Comparison of ENCODE assay signal across 9 cellular contexts in genomic region chr13:99214232-99214631, GRCh38. TPM values are rescaled to one million over a fixed set of nuclear protein-coding genes. Genes with fewer than 3 reads are reported as not detected.
DNase-seq lines count a peak whose midpoint lies in the region; ATAC-seq lines count a peak whose summit lies in the region.
"Had no signal": no experiment of that assay in that cellular context is flagged by ENCODE, and none has a peak within 500 bp of the region (broad histone marks: within the 10 kb centered on the region; RNA-seq: fewer than 3 reads in every experiment).

No MANE protein-coding gene starts in this region.

- no peaks in the 10 kb centered on the region for H3K9me3 Mint-ChIP-seq in activated CD8-positive, alpha-beta T cell treated with anti-CD3 and anti-CD28 coated beads, Interleukin-2, amount 10 ng/mL, durations not matched to agents 7 days and 5 days (ENCODE audit: insufficient read depth)

- H2AFZ ChIP-seq in trophoblast cell (ENCODE audit: insufficient read depth, low read length, poor library complexity) = no peak overlapping the region

- peak overlapping the region; percentile 93 for H3K27ac Mint-ChIP-seq in activated CD8-positive, alpha-beta T cell treated with anti-CD3 and anti-CD28 coated beads, Interleukin-2, amount 10 ng/mL, durations not matched to agents 7 days and 5 days

- ATAC-seq in GM18511 (IDR thresholded peaks at IDR 0.05; ENCODE audit: unreplicated experiment) (peak; percentile 89), HG02763 (IDR thresholded peaks at IDR 0.05; ENCODE audit: unreplicated experiment) (peak; percentile 68)
- peak; percentile 20 for ATAC-seq in activated CD8-positive, alpha-beta T cell treated with anti-CD3 and anti-CD28 coated beads, Interleukin-2, amount 10 ng/mL, durations not matched to agents 7 days and 5 days

- H4K12ac ChIP-seq in trophoblast cell (ENCODE audit: low read depth, low read length) = no peak overlapping the region

- H3K4me3 Mint-ChIP-seq in activated CD8-positive, alpha-beta T cell treated with anti-CD3 and anti-CD28 coated beads, Interleukin-2, amount 10 ng/mL, durations not matched to agents 7 days and 5 days = peak overlapping the region; percentile 76

- peaks cover 0 to 3% of the 10 kb centered on the region in 2 experiments for H3K4me1 ChIP-seq in trophoblast cell (ENCODE audit: control insufficient read depth in 1 of 2, insufficient read depth in 2 of 2, low read length in 2 of 2)

- no peaks in the 10 kb centered on the region for H3K79me1 ChIP-seq in trophoblast cell (ENCODE audit: low read length)

- H3K36me3 Mint-ChIP-seq in activated CD8-positive, alpha-beta T cell treated with anti-CD3 and anti-CD28 coated beads, Interleukin-2, amount 10 ng/mL, durations not matched to agents 7 days and 5 days (ENCODE audit: low read depth) = peaks cover 36% of the 10 kb centered on the region

- H2BK12ac ChIP-seq in trophoblast cell (ENCODE audit: low read length) = no peak overlapping the region

- H2BK5ac ChIP-seq in trophoblast cell (ENCODE audit: low read depth, low read length, poor library complexity) = no peak overlapping the region

- POLR2A ChIA-PET in activated CD8-positive, alpha-beta T cell treated with anti-CD3 and anti-CD28 coated beads, Interleukin-2, amount 10 ng/mL, durations not matched to agents 7 days and 5 days (lab: Charles Lee) = interaction anchor here (0.8 to 6.7 kb wide), 5 partner anchors 8 to 167 kb away, joined by 3 to 66 read pairs (median 4); partner anchors contain the start of gene UBAC2

- H3K4me2 ChIP-seq in trophoblast cell (ENCODE audit: low read length) = no peak overlapping the region

- peak overlapping the region; percentile 51 for H3K18ac ChIP-seq in trophoblast cell (ENCODE audit: low read length)

- no peak overlapping the region for H3K27ac ChIP-seq in trophoblast cell (ENCODE audit: low read depth, low read length)

- no peaks in the 10 kb centered on the region for H3K36me3 ChIP-seq in trophoblast cell (ENCODE audit: control insufficient read depth in 1 of 2, insufficient read depth in 2 of 2, low read length in 2 of 2)

- no peak overlapping the region for H2BK120ac ChIP-seq in trophoblast cell (ENCODE audit: insufficient read depth, low read length, poor library complexity)

- H3K4me1 Mint-ChIP-seq in activated CD8-positive, alpha-beta T cell treated with anti-CD3 and anti-CD28 coated beads, Interleukin-2, amount 10 ng/mL, durations not matched to agents 7 days and 5 days (ENCODE audit: low read depth) = peaks cover 73% of the 10 kb centered on the region

- H3K9ac ChIP-seq in trophoblast cell (ENCODE audit: low read length) = no peak overlapping the region

- DNase-seq in activated CD8-positive, alpha-beta T cell treated with anti-CD3 and anti-CD28 coated beads, Interleukin-2, amount 10 ng/mL, durations not matched to agents 7 days and 5 days = peak; percentile 52
- no peak for DNase-seq in trophoblast cell
- DNase-seq in AG08396 (ENCODE audit: low spot score) = no peak
- DNase-seq in NCI-H748 treated with DMSO at 0.1 percent for 48 hours (lab: John Stamatoyannopoulos, UW) = no peak
- DNase-seq in glomerular visceral epithelial cell (ENCODE audit: extremely low spot score) = no peak
- no peak for DNase-seq in NCI-H1930 (lab: John Stamatoyannopoulos, UW)

- H3K14ac ChIP-seq in trophoblast cell (ENCODE audit: low read length) = no peak overlapping the region

- H4K8ac ChIP-seq in trophoblast cell (ENCODE audit: low read depth, low read length) = no peak overlapping the region

- H2AK5ac ChIP-seq in trophoblast cell (ENCODE audit: low read length) = no peak overlapping the region

- no peaks in the 10 kb centered on the region for H3K27me3 Mint-ChIP-seq in activated CD8-positive, alpha-beta T cell treated with anti-CD3 and anti-CD28 coated beads, Interleukin-2, amount 10 ng/mL, durations not matched to agents 7 days and 5 days (ENCODE audit: low read depth)

- peak overlapping the region; percentile 40 for H3K4ac ChIP-seq in trophoblast cell (ENCODE audit: low read depth, low read length)

- no peaks in the 10 kb centered on the region for H3K9me3 ChIP-seq in trophoblast cell (ENCODE audit: insufficient read depth, low read depth, low read length)

- CTCF ChIA-PET in activated CD8-positive, alpha-beta T cell treated with anti-CD3 and anti-CD28 coated beads, Interleukin-2, amount 10 ng/mL, durations not matched to agents 7 days and 5 days (lab: Charles Lee) = interaction anchor here (1.3 to 2.6 kb wide), 5 partner anchors 10 to 222 kb away, joined by 6 to 19 read pairs (median 6); no protein-coding TSS in a partner anchor

- no peak overlapping the region for H3K23ac ChIP-seq in trophoblast cell (ENCODE audit: low read length)

- no peaks in the 10 kb centered on the region for H3K27me3 ChIP-seq in trophoblast cell (ENCODE audit: insufficient read depth, low read length)

- H3K79me2 ChIP-seq in trophoblast cell (ENCODE audit: control insufficient read depth, insufficient read depth, low read length, poor library complexity) = peaks cover 1% of the 10 kb centered on the region

- H3K4me3 ChIP-seq in trophoblast cell (ENCODE audit: low read depth, low read length) = no peak overlapping the region

- H4K91ac ChIP-seq in trophoblast cell (ENCODE audit: low read depth, low read length) = no peak overlapping the region

- no CpG with 5 or more reads among the region's 7 CpGs for WGBS in trophoblast cell (ENCODE audit: extremely low coverage, insufficient coverage, insufficient read length)

RNA-seq across cellular contexts. Expression of gene UBAC2, which starts 13.6 kb away (rescaled TPM):
- 10 to 100 TPM; 67.4 to 71.2 TPM for total RNA-seq in activated CD8-positive, alpha-beta T cell treated with anti-CD3 and anti-CD28 coated beads, Interleukin-2, amount 10 ng/mL, durations not matched to agents 7 days and 5 days
- polyA plus RNA-seq in trophoblast cell (2013) = 63.6 and 64.8 TPM in 2 replicates

RNA-seq across cellular contexts. Expression of gene GPR18, which starts 43.9 kb away (rescaled TPM):
- 10 to 100 TPM; 16.2 to 16.6 TPM for total RNA-seq in activated CD8-positive, alpha-beta T cell treated with anti-CD3 and anti-CD28 coated beads, Interleukin-2, amount 10 ng/mL, durations not matched to agents 7 days and 5 days
- polyA plus RNA-seq in trophoblast cell (2013) = not detected in 2 replicates
- total RNA-seq: fibroblast of villous mesenchyme had no signal

Comparison
In these comparisons a context has a peak if more than half of its experiments do, and no peak if none do; other contexts are left out.
1. ATAC-seq: peak in every context shown above with its lines; median percentile 89 in GM18511; 68 in HG02763; 20 in activated CD8-positive, alpha-beta T cell treated with anti-CD3 and anti-CD28 coated beads, Interleukin-2, amount 10 ng/mL, durations not matched to agents 7 days and 5 days.